14 cellular contexts compared by ENCODE assay signal in the genomic region with DNA sequence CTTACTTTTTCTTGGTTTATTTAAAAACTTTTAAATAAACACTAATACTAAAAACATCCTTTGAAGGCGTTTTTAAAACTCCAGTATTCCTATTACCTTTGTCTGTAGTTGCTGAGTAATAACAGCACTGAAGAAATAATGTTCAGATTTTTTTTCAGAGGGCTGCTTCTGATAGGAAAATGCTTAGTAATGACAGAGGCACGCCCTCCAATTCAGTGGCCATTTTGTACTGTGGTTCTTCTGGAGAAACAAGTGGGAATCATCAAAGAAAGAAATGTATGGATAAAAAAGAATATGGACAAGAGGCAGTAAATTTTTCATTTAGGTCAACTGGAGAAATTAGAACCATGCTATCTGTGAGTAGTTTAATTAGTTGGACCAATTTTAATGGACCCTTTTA. TPM values are rescaled to one million over a fixed set of nuclear protein-coding genes. Genes with fewer than 3 reads are reported as not detected.
DNase-seq lines count a peak whose midpoint lies in the region; ATAC-seq, FAIRE-seq and TF ChIP-seq lines count a peak whose summit lies in the region.
"Had no signal": no experiment of that assay in that cellular context is flagged by ENCODE, and none has a peak within 500 bp of the region (broad histone marks: within the 10 kb centered on the region; RNA-seq: fewer than 3 reads in every experiment).

No MANE protein-coding gene starts in this region.

- H3K9ac ChIP-seq in mesenchymal stem cell (ENCODE audit: low read length), result no peak overlapping the region

- H3K36me3 ChIP-seq in bronchial epithelial cell (ENCODE audit: control insufficient read depth, insufficient read depth, low read length) (no peaks in the 10 kb centered on the region), mesenchymal stem cell (ENCODE audit: control insufficient read depth in 1 of 2, insufficient read depth in 2 of 2, low read depth in 1 of 2, low read length in 2 of 2) (peaks cover 0 to 1% of the 10 kb centered on the region in 2 experiments)
- H3K36me3 ChIP-seq: colonic mucosa, gastrocnemius medialis had no signal

- H3K4me1 Mint-ChIP-seq in stimulated activated memory B cell treated with anti-CD40 and anti-IgM and Interleukin-4, amounts not matched to agents 10 μg/mL and 1 μg/mL and 100 μg/mL, for 72 hours, result peaks cover 33% of the 10 kb centered on the region
- H3K4me1 Mint-ChIP-seq in activated CD4-positive, alpha-beta memory T cell treated with anti-CD3 and anti-CD28 coated beads, Interleukin-2, amount 10 ng/mL, durations not matched to agents 7 days and 5 days, result peaks cover 2% of the 10 kb centered on the region

- no peaks in the 10 kb centered on the region for H3K9me3 ChIP-seq in mesenchymal stem cell (ENCODE audit: control insufficient read depth, low read length)
- H3K9me3 ChIP-seq: colonic mucosa, gastrocnemius medialis had no signal

- no peak overlapping the region for H2BK15ac ChIP-seq in mesenchymal stem cell (ENCODE audit: low read depth, poor library complexity, severe bottlenecking)

- no peak overlapping the region for H3K23ac ChIP-seq in mesenchymal stem cell (ENCODE audit: low read length in 2 of 2)

- no peak overlapping the region for H3K18ac ChIP-seq in mesenchymal stem cell (ENCODE audit: low read depth in 1 of 2, low read length in 2 of 2)

- no peak overlapping the region for H3K14ac ChIP-seq in mesenchymal stem cell (ENCODE audit: low read length in 2 of 2)

- peaks cover 1% of the 10 kb centered on the region for H3K79me1 ChIP-seq in mesenchymal stem cell (replicated peaks; ENCODE audit: low read length, poor library complexity, severe bottlenecking)

- no peak overlapping the region for H3K4me2 ChIP-seq in mesenchymal stem cell (ENCODE audit: low read length, poor library complexity, severe bottlenecking)
- H3K4me2 ChIP-seq: PC-9 had no signal

- POLR2A ChIA-PET in activated CD4-positive, alpha-beta memory T cell treated with anti-CD3 and anti-CD28 coated beads, Interleukin-2, amount 10 ng/mL, durations not matched to agents 7 days and 5 days (lab: Charles Lee), result no interaction called here

- peaks cover 2% of the 10 kb centered on the region for H3K4me1 ChIP-seq in mesenchymal stem cell (ENCODE audit: control insufficient read depth, insufficient read depth, low read depth, low read length)
- H3K4me1 ChIP-seq: colonic mucosa had no signal

- H3K4ac ChIP-seq in mesenchymal stem cell (ENCODE audit: low read depth in 1 of 2, low read length in 2 of 2), result no peak overlapping the region

- 80% methylated on average over 1 of the region's 2 CpGs for WGBS in mesenchymal stem cell

- no peak for ATAC-seq in stimulated activated memory B cell treated with anti-CD40 and anti-IgM and Interleukin-4, amounts not matched to agents 10 μg/mL and 1 μg/mL and 100 μg/mL, for 72 hours
- no peak for ATAC-seq in HG03460 (IDR thresholded peaks at IDR 0.05; ENCODE audit: unreplicated experiment)
- ATAC-seq: natural killer cell had no signal

- H2AFZ ChIP-seq in mesenchymal stem cell (ENCODE audit: low read depth, low read length), result no peak overlapping the region
- H2AFZ ChIP-seq: PC-9 had no signal

- no peak overlapping the region for H2BK12ac ChIP-seq in mesenchymal stem cell (ENCODE audit: low read length in 2 of 2)

- no peak overlapping the region for H3K4me3 Mint-ChIP-seq in stimulated activated memory B cell treated with anti-CD40 and anti-IgM and Interleukin-4, amounts not matched to agents 10 μg/mL and 1 μg/mL and 100 μg/mL, for 72 hours
- H3K4me3 Mint-ChIP-seq in activated CD4-positive, alpha-beta memory T cell treated with anti-CD3 and anti-CD28 coated beads, Interleukin-2, amount 10 ng/mL, durations not matched to agents 7 days and 5 days, result no peak overlapping the region
- H3K4me3 Mint-ChIP-seq: natural killer cell; T-helper 1 cell treated with Interleukin-12 subunit alpha and Interleukin-12 subunit beta and Interleukin-4 antibody, amounts not matched to agents 30 μg/mL and 1 μg/mL, for 36 hours had no signal

- H2BK5ac ChIP-seq in mesenchymal stem cell (ENCODE audit: low read depth, low read length, poor library complexity, severe bottlenecking), result no peak overlapping the region

- no peaks in the 10 kb centered on the region for H3K9me3 Mint-ChIP-seq in stimulated activated memory B cell treated with anti-CD40 and anti-IgM and Interleukin-4, amounts not matched to agents 10 μg/mL and 1 μg/mL and 100 μg/mL, for 72 hours
- peaks cover 2% of the 10 kb centered on the region for H3K9me3 Mint-ChIP-seq in activated CD4-positive, alpha-beta memory T cell treated with anti-CD3 and anti-CD28 coated beads, Interleukin-2, amount 10 ng/mL, durations not matched to agents 7 days and 5 days
- H3K9me3 Mint-ChIP-seq: natural killer cell had no signal

- CTCF ChIA-PET in activated CD4-positive, alpha-beta memory T cell treated with anti-CD3 and anti-CD28 coated beads, Interleukin-2, amount 10 ng/mL, durations not matched to agents 7 days and 5 days (lab: Charles Lee), result no interaction called here

- no peak overlapping the region for H4K91ac ChIP-seq in mesenchymal stem cell (ENCODE audit: low read length)

- peak; percentile 11 for DNase-seq in EL
- peak; percentile 14 for DNase-seq in NCI-H69 (lab: John Stamatoyannopoulos, UW)
- peak; percentile 67 for DNase-seq in bronchial epithelial cell (ENCODE audit: low read depth)
- DNase-seq in mesenchymal stem cell, result peak; percentile 68
- DNase-seq in cerebellar nuclear complex (lab: John Stamatoyannopoulos, UW), result no peak
- DNase-seq in activated CD4-positive, alpha-beta memory T cell treated with anti-CD3 and anti-CD28 coated beads, Interleukin-2, amount 10 ng/mL, durations not matched to agents 7 days and 5 days, result no peak
- DNase-seq: colonic mucosa, gastrocnemius medialis, kidney glomerular epithelial cell, natural killer cell, PC-9 had no signal

- no peak overlapping the region for H2BK120ac ChIP-seq in mesenchymal stem cell (ENCODE audit: low read depth, low read length)

- H3K27me3 Mint-ChIP-seq in stimulated activated memory B cell treated with anti-CD40 and anti-IgM and Interleukin-4, amounts not matched to agents 10 μg/mL and 1 μg/mL and 100 μg/mL, for 72 hours, result no peaks in the 10 kb centered on the region
- H3K27me3 Mint-ChIP-seq in activated CD4-positive, alpha-beta memory T cell treated with anti-CD3 and anti-CD28 coated beads, Interleukin-2, amount 10 ng/mL, durations not matched to agents 7 days and 5 days, result no peaks in the 10 kb centered on the region

- H4K8ac ChIP-seq in mesenchymal stem cell (ENCODE audit: low read length), result no peak overlapping the region

- FAIRE-seq in bronchial epithelial cell (lab: Jason Lieb, UNC), result no peak

- no peak for TF ChIP-seq CTCF in bronchial epithelial cell (IDR thresholded peaks at IDR 0.05; ENCODE audit: insufficient read depth, low read length, severe bottlenecking)

- H3K4me3 ChIP-seq in bronchial epithelial cell (ENCODE audit: low read depth, low read length) (no peak overlapping the region), mesenchymal stem cell (ENCODE audit: insufficient read depth in 1 of 2, low read depth in 1 of 2, low read length in 2 of 2) (no peak overlapping the region)
- H3K4me3 ChIP-seq: colonic mucosa, gastrocnemius medialis, PC-9 had no signal

- peaks cover 23% of the 10 kb centered on the region for H3K36me3 Mint-ChIP-seq in stimulated activated memory B cell treated with anti-CD40 and anti-IgM and Interleukin-4, amounts not matched to agents 10 μg/mL and 1 μg/mL and 100 μg/mL, for 72 hours
- H3K36me3 Mint-ChIP-seq in activated CD4-positive, alpha-beta memory T cell treated with anti-CD3 and anti-CD28 coated beads, Interleukin-2, amount 10 ng/mL, durations not matched to agents 7 days and 5 days (ENCODE audit: low read depth), result peaks cover 11% of the 10 kb centered on the region
- H3K36me3 Mint-ChIP-seq: natural killer cell had no signal

- no peak overlapping the region for H3K27ac Mint-ChIP-seq in stimulated activated memory B cell treated with anti-CD40 and anti-IgM and Interleukin-4, amounts not matched to agents 10 μg/mL and 1 μg/mL and 100 μg/mL, for 72 hours
- no peak overlapping the region for H3K27ac Mint-ChIP-seq in activated CD4-positive, alpha-beta memory T cell treated with anti-CD3 and anti-CD28 coated beads, Interleukin-2, amount 10 ng/mL, durations not matched to agents 7 days and 5 days
- H3K27ac Mint-ChIP-seq: natural killer cell; T-helper 1 cell treated with Interleukin-12 subunit alpha and Interleukin-12 subunit beta and Interleukin-4 antibody, amounts not matched to agents 30 μg/mL and 1 μg/mL, for 36 hours had no signal

- H2AK5ac ChIP-seq in mesenchymal stem cell (ENCODE audit: low read length, severe bottlenecking), result no peak overlapping the region

- H3K27me3 ChIP-seq in bronchial epithelial cell (ENCODE audit: control insufficient read depth, insufficient read depth, low read length) (no peaks in the 10 kb centered on the region), mesenchymal stem cell (ENCODE audit: control insufficient read depth in 1 of 2, insufficient read depth in 1 of 2, low read length in 2 of 2) (no peaks in the 10 kb centered on the region)
- H3K27me3 ChIP-seq: colonic mucosa, gastrocnemius medialis had no signal

- no peak overlapping the region for H3K27ac ChIP-seq in mesenchymal stem cell (ENCODE audit: low read length, poor library complexity, severe bottlenecking)
- H3K27ac ChIP-seq: colonic mucosa, PC-9 had no signal

RNA-seq across cellular contexts. Expression of gene VEZT, which starts 13.6 kb away (rescaled TPM):
- 57.4 and 66.2 TPM in 2 replicates for total RNA-seq in bronchial epithelial cell
- 67.5 TPM for polyA plus RNA-seq in mesenchymal stem cell (2013, experiment 1 of 2)
- 66.4 TPM for polyA plus RNA-seq in mesenchymal stem cell (2013, experiment 2 of 2)
- total RNA-seq in activated CD4-positive, alpha-beta memory T cell treated with anti-CD3 and anti-CD28 coated beads, Interleukin-2, amount 10 ng/mL, durations not matched to agents 7 days and 5 days, result 10 to 100 TPM; 35.7 to 38.4 TPM

RNA-seq across cellular contexts. Expression of gene FGD6, which starts 13.9 kb away (rescaled TPM):
- 13.2 and 13.3 TPM in 2 replicates for total RNA-seq in bronchial epithelial cell
- 3.5 TPM for polyA plus RNA-seq in mesenchymal stem cell (2013, experiment 1 of 2)
- 3.6 TPM for polyA plus RNA-seq in mesenchymal stem cell (2013, experiment 2 of 2)
- under 1 TPM; 0.45 to 0.71 TPM for total RNA-seq in activated CD4-positive, alpha-beta memory T cell treated with anti-CD3 and anti-CD28 coated beads, Interleukin-2, amount 10 ng/mL, durations not matched to agents 7 days and 5 days

Comparison
In these comparisons a context has a peak if more than half of its experiments do, and no peak if none do; other contexts are left out.
1. DNase-seq: peak in EL (single experiment), NCI-H69 (single experiment), bronchial epithelial cell (single experiment) and mesenchymal stem cell (single experiment); none in cerebellar nuclear complex (0 of 2) and activated CD4-positive, alpha-beta memory T cell treated with anti-CD3 and anti-CD28 coated beads, Interleukin-2, amount 10 ng/mL, durations not matched to agents 7 days and 5 days (single experiment).